In genomic region chr22:26648011-26648497, GRCh38 we compare ENCODE assay signal across 9 cellular contexts. TPM values are rescaled to one million over a fixed set of nuclear protein-coding genes. Genes with fewer than 3 reads are reported as not detected.
DNase-seq lines count a peak whose midpoint lies in the region; ATAC-seq and TF ChIP-seq lines count a peak whose summit lies in the region.
"Had no signal": no experiment of that assay in that cellular context is flagged by ENCODE, and none has a peak within 500 bp of the region (broad histone marks: within the 10 kb centered on the region; RNA-seq: fewer than 3 reads in every experiment).

No MANE protein-coding gene starts in this region.

- TF ChIP-seq CTCF in mucosa of descending colon (IDR thresholded peaks at IDR 0.05): no peak

- intact Hi-C loops in mucosa of descending colon (cut with DNase I, micrococcal nuclease): no loop called here

- ATAC-seq in mucosa of descending colon (peak; percentile 35), GM19324 (IDR thresholded peaks at IDR 0.05; ENCODE audit: low FRiP score, unreplicated experiment) (no peak), GM19463 (IDR thresholded peaks at IDR 0.05; ENCODE audit: unreplicated experiment) (no peak), HG02884 (IDR thresholded peaks at IDR 0.05; ENCODE audit: unreplicated experiment) (no peak)

- H3K9me3 ChIP-seq in ES-I3 (ENCODE audit: control insufficient read depth, insufficient read depth, low read length) (no peaks in the 10 kb centered on the region), mucosa of descending colon (no peaks in the 10 kb centered on the region)

- H3K4me1 ChIP-seq in ES-I3 (ENCODE audit: insufficient read depth, low read length) (peaks cover 39% of the 10 kb centered on the region), mucosa of descending colon (ENCODE audit: low read depth) (peaks cover 11% of the 10 kb centered on the region)

- H3K4me3 ChIP-seq in mucosa of descending colon: no peak overlapping the region

- peak overlapping the region; percentile 5; the same call in 1 of the 2 replicates for H3K9ac ChIP-seq in ES-I3 (ENCODE audit: low read depth, low read length)

- H3K36me3 ChIP-seq in ES-I3 (ENCODE audit: insufficient read depth, low read length): no peaks in the 10 kb centered on the region
- no peaks in the 10 kb centered on the region for H3K36me3 ChIP-seq in mucosa of descending colon (ENCODE audit: low read depth)

- peak; percentile 76 for DNase-seq in NCI-H2171 (lab: John Stamatoyannopoulos, UW)
- DNase-seq in activated T-cell treated with anti-CD3 and anti-CD28 coated beads, Interleukin-2, amount 50 U/mL, for 1 hour: peak; percentile 58
- DNase-seq in mucosa of descending colon: no peak
- DNase-seq in AG08395 (ENCODE audit: low spot score): no peak

RNA-seq across cellular contexts. Expression of gene MIAT, which starts 9.3 kb away (rescaled TPM):
- 1 to 10 TPM; 3.3 to 7.1 (median 3.5) TPM for total RNA-seq in mucosa of descending colon

RNA-seq across cellular contexts. Expression of gene CRYBA4, which starts 26.3 kb away (rescaled TPM):
- total RNA-seq in mucosa of descending colon: not detected
- total RNA-seq: lung microvascular endothelial cell had no signal

RNA-seq across cellular contexts. Expression of gene CRYBB1, which starts 30.2 kb away (rescaled TPM):
- 1 to 10 TPM in 1 of 3 donors, not detected in 2; 1.0 TPM for total RNA-seq in mucosa of descending colon

RNA-seq across cellular contexts. Expression of gene TPST2, which starts 58.1 kb away (rescaled TPM):
- total RNA-seq in mucosa of descending colon: 10 to 100 TPM in 2 of 3 donors, 1 to 10 TPM in 1; 9.2 to 13.9 (median 11.7) TPM

Comparison
In these comparisons a context has a peak if more than half of its experiments do, and no peak if none do; other contexts are left out.
1. DNase-seq: peak in NCI-H2171 (single experiment) and activated T-cell treated with anti-CD3 and anti-CD28 coated beads, Interleukin-2, amount 50 U/mL, for 1 hour (single experiment); none in mucosa of descending colon (0 of 3) and AG08395 (single experiment).